8 cellular contexts compared by ENCODE assay signal in genomic region chr21:10342261-10342956, GRCh38.
DNase-seq lines count a peak whose midpoint lies in the region; ATAC-seq, FAIRE-seq and TF ChIP-seq lines count a peak whose summit lies in the region.
"Not testable (repeated sequence)": the region's sequence is repeated elsewhere in the genome, so short reads cannot be mapped to it uniquely, and the experiment has no call there.

No MANE protein-coding gene starts in this region.

- not testable (repeated sequence) for H3K9me3 ChIP-seq in CD8-positive, alpha-beta T cell (ENCODE audit: low read length); kidney (ENCODE audit: control insufficient read depth in 1 of 2, low read length in 2 of 2)
- H3K9me3 ChIP-seq in HCT116 (ENCODE audit: control insufficient read depth in 1 of 2, insufficient read depth in 1 of 2, low read depth in 1 of 2, low read length in 2 of 2) = peaks cover 34 to 39% of the 10 kb centered on the region in 2 experiments; a peak in 3 of 4 replicates
- peaks cover 0 to 23% (median 0%) of the 10 kb centered on the region in 3 donors for H3K9me3 ChIP-seq in body of pancreas
- H3K9me3 ChIP-seq in upper lobe of right lung = peaks cover 20% of the 10 kb centered on the region

- RAD21 ChIA-PET in HCT116 (lab: Charles Lee; ENCODE audit: low non-redundant PET in 1 of 2, low total read pairs in 2 of 2, uncharacterized antibody in 2 of 2, unreplicated experiment in 2 of 2) = not testable (repeated sequence)

- not testable (repeated sequence) for H3K36me3 ChIP-seq in CD8-positive, alpha-beta T cell (ENCODE audit: insufficient read depth, low read length); HCT116 (ENCODE audit: control insufficient read depth in 1 of 2, insufficient read depth in 2 of 2, low read length in 2 of 2); body of pancreas (replicated peaks in 1 of 2; ENCODE audit: insufficient read depth in 1 of 2, low read depth in 2 of 2); kidney (ENCODE audit: control insufficient read depth in 1 of 2, insufficient read depth in 2 of 2, low read length in 2 of 2); upper lobe of right lung

- H3K9ac ChIP-seq in HCT116 (ENCODE audit: low read length); kidney (ENCODE audit: low read length in 2 of 2): not testable (repeated sequence)

- H3K27me3 ChIP-seq in CD8-positive, alpha-beta T cell (ENCODE audit: insufficient read depth, low read length); HCT116 (ENCODE audit: insufficient read depth, low read length); body of pancreas; upper lobe of right lung: not testable (repeated sequence)

- not testable (repeated sequence) for H3K36me3 Mint-ChIP-seq in CD8-positive, alpha-beta T cell
- peaks cover 70% of the 10 kb centered on the region for H3K36me3 Mint-ChIP-seq in WTC11
- peaks cover 0 to 35% (median 5%) of the 10 kb centered on the region in 3 donors for H3K36me3 Mint-ChIP-seq in naive thymus-derived CD8-positive, alpha-beta T cell

- not testable (repeated sequence) for H3K4me2 ChIP-seq in HCT116 (ENCODE audit: low read length)

- H3K79me2 ChIP-seq in HCT116 (ENCODE audit: insufficient read depth, low read length) = not testable (repeated sequence)

- BruUV-seq in HCT116 (replicated peaks; lab: Mats Ljungman, UMichigan) = not testable (repeated sequence)

- intact Hi-C loops in CD8-positive, alpha-beta T cell (cut with DNase I, micrococcal nuclease); HCT116 (cut with micrococcal nuclease); body of pancreas (cut with DNase I); kidney (cut with DNase I); upper lobe of right lung (cut with DNase I): not testable (repeated sequence)

- TF ChIP-seq CTCF in CD8-positive, alpha-beta T cell (IDR thresholded peaks at IDR 0.05); HCT116 (IDR thresholded peaks at IDR 0.05 in 2 of 3, conservative IDR thresholded peaks at IDR 0.05 in 1 of 3; ENCODE audit: borderline replicate concordance in 1 of 3, insufficient read depth in 1 of 3, low read depth in 2 of 3, low read length in 2 of 3); LNCaP clone FGC (IDR thresholded peaks at IDR 0.05; ENCODE audit: control insufficient read depth, extremely low read depth, insufficient read depth); WTC11 (IDR thresholded peaks at IDR 0.05); body of pancreas (IDR thresholded peaks at IDR 0.05); kidney (IDR thresholded peaks at IDR 0.05; ENCODE audit: borderline replicate concordance, extremely low read depth, insufficient read depth); upper lobe of right lung (IDR thresholded peaks at IDR 0.05): not testable (repeated sequence)

- not testable (repeated sequence) for TF ChIP-seq POLR2A in HCT116 (IDR thresholded peaks at IDR 0.05; ENCODE audit: borderline replicate concordance, extremely low read depth, insufficient read depth, insufficient read length); body of pancreas (IDR thresholded peaks at IDR 0.05)

- not testable (repeated sequence) for H2AFZ ChIP-seq in HCT116 (ENCODE audit: low read depth, low read length, poor library complexity, severe bottlenecking)

- POLR2A ChIA-PET in CD8-positive, alpha-beta T cell (lab: Charles Lee); HCT116 (lab: Charles Lee); WTC11 (lab: Charles Lee); naive thymus-derived CD8-positive, alpha-beta T cell (lab: Charles Lee): not testable (repeated sequence)

- CTCF ChIA-PET in CD8-positive, alpha-beta T cell (lab: Charles Lee); HCT116 (lab: Charles Lee); WTC11 (lab: Charles Lee): not testable (repeated sequence)

- not testable (repeated sequence) for H3K4me3 Mint-ChIP-seq in CD8-positive, alpha-beta T cell; WTC11; naive thymus-derived CD8-positive, alpha-beta T cell

- not testable (repeated sequence) for H3K4me1 Mint-ChIP-seq in CD8-positive, alpha-beta T cell (ENCODE audit: low read depth); WTC11; naive thymus-derived CD8-positive, alpha-beta T cell

- not testable (repeated sequence) for TF ChIP-seq RAD21 in HCT116 (IDR thresholded peaks at IDR 0.05; ENCODE audit: low read depth)

- not testable (repeated sequence) for FAIRE-seq in kidney (lab: Jason Lieb, UNC)

- not testable (repeated sequence) for H3K27ac ChIP-seq in CD8-positive, alpha-beta T cell (ENCODE audit: low read depth, low read length); HCT116 (ENCODE audit: low read depth, low read length); body of pancreas; kidney (ENCODE audit: low read depth in 2 of 2, low read length in 2 of 2); upper lobe of right lung

- not testable (repeated sequence) for H3K9me2 ChIP-seq in HCT116 (ENCODE audit: insufficient read depth)

- peaks cover 47% of the 10 kb centered on the region for H3K9me3 Mint-ChIP-seq in CD8-positive, alpha-beta T cell
- H3K9me3 Mint-ChIP-seq in WTC11 = peaks cover 67% of the 10 kb centered on the region
- peaks cover 19 to 72% (median 54%) of the 10 kb centered on the region in 9 donors for H3K9me3 Mint-ChIP-seq in naive thymus-derived CD8-positive, alpha-beta T cell

- ATAC-seq in CD8-positive, alpha-beta T cell = peak; percentile 66
- peak; percentile 97 for ATAC-seq in HCT116
- peak; percentile 32 for ATAC-seq in WTC11
- ATAC-seq in body of pancreas = peak; percentile 23
- ATAC-seq in naive thymus-derived CD8-positive, alpha-beta T cell = peak; percentile 75 to 99
- peak; percentile 37 for ATAC-seq in upper lobe of right lung

- H3K4me1 ChIP-seq in CD8-positive, alpha-beta T cell (ENCODE audit: insufficient read depth, low read length); HCT116 (ENCODE audit: control insufficient read depth in 1 of 2, insufficient read depth in 2 of 2, low read length in 2 of 2); body of pancreas; kidney (ENCODE audit: control insufficient read depth in 1 of 2, insufficient read depth in 1 of 2, low read depth in 1 of 2, low read length in 2 of 2); upper lobe of right lung: not testable (repeated sequence)

- not testable (repeated sequence) for H4K20me1 ChIP-seq in HCT116 (ENCODE audit: insufficient read depth)

- not testable (repeated sequence) for H3K27ac Mint-ChIP-seq in CD8-positive, alpha-beta T cell; WTC11; naive thymus-derived CD8-positive, alpha-beta T cell

- H3K4me3 ChIP-seq in CD8-positive, alpha-beta T cell (ENCODE audit: low read depth, low read length); HCT116 (replicated peaks in 1 of 2; ENCODE audit: low read depth in 1 of 2, low read length in 2 of 2); body of pancreas; kidney (ENCODE audit: low read length in 2 of 2); upper lobe of right lung: not testable (repeated sequence)
- peak overlapping the region; percentile 62 for H3K4me3 ChIP-seq in LNCaP clone FGC (ENCODE audit: low read depth, low read length)

- DNase-seq in CD8-positive, alpha-beta T cell; HCT116 (ENCODE audit: low read depth, low spot score); WTC11 (ENCODE audit: low spot score); body of pancreas: not testable (repeated sequence)
- peak; percentile 15 for DNase-seq in LNCaP clone FGC (ENCODE audit: low read depth)
- DNase-seq in kidney = peak; percentile 76
- DNase-seq in naive thymus-derived CD8-positive, alpha-beta T cell = peak in 1 of 10 donors; percentile 70
- peak; percentile 75 for DNase-seq in upper lobe of right lung

- H3K27me3 Mint-ChIP-seq in CD8-positive, alpha-beta T cell (ENCODE audit: low read depth); naive thymus-derived CD8-positive, alpha-beta T cell: not testable (repeated sequence)
- H3K27me3 Mint-ChIP-seq in WTC11 (ENCODE audit: low read depth) = peaks cover 46% of the 10 kb centered on the region

- 58 to 64% methylated on average over 26 to 29 of the region's 46 CpGs for WGBS in body of pancreas, 2 donors

Comparison
In these comparisons a context has a peak if more than half of its experiments do, and no peak if none do; other contexts are left out.
1. ATAC-seq: peak in every context shown above with its lines; median percentile 97 in HCT116; 87 in naive thymus-derived CD8-positive, alpha-beta T cell; 66 in CD8-positive, alpha-beta T cell; 37 in upper lobe of right lung; 32 in WTC11; 23 in body of pancreas.